Comparison of ENCODE assay signal across 20 cellular contexts in the genomic region with DNA sequence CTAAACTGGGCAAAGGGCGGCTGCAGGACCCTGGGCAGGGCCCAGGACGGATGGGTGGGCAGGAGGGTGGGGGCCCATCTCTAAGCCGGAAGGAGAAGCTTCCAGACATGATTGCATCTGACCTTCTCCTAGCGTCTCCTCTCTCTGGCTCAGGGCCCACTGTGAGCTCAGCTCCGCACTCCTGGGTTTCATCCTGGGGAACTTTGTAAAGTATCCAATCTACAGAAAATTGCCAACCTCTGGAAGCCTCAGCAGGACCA. TPM values are rescaled to one million over a fixed set of nuclear protein-coding genes. Genes with fewer than 3 reads are reported as not detected.
DNase-seq lines count a peak whose midpoint lies in the region; ATAC-seq, FAIRE-seq and TF ChIP-seq lines count a peak whose summit lies in the region.
"Had no signal": no experiment of that assay in that cellular context is flagged by ENCODE, and none has a peak within 500 bp of the region (broad histone marks: within the 10 kb centered on the region; RNA-seq: fewer than 3 reads in every experiment).

No MANE protein-coding gene starts in this region.

- no peaks in the 10 kb centered on the region for H3K9me3 ChIP-seq in kidney (ENCODE audit: control insufficient read depth in 1 of 2, low read length in 2 of 2)
- no peaks in the 10 kb centered on the region for H3K9me3 ChIP-seq in osteoblast (ENCODE audit: low read depth, low read length)
- H3K9me3 ChIP-seq: BLaER1, Caco-2 had no signal

- H3K36me3 ChIP-seq in kidney (ENCODE audit: control insufficient read depth in 1 of 2, insufficient read depth in 2 of 2, low read length in 2 of 2) (no peaks in the 10 kb centered on the region), osteoblast (ENCODE audit: insufficient read depth, low read length) (no peaks in the 10 kb centered on the region)
- H3K36me3 ChIP-seq: BLaER1 had no signal

- no peak overlapping the region for H3K9ac ChIP-seq in kidney (ENCODE audit: low read length in 2 of 2)
- H3K9ac ChIP-seq: BLaER1, GM23248 had no signal

- intact Hi-C loops in left ventricle myocardium superior (cut with micrococcal nuclease) = no loop called here
- intact Hi-C loops in left cardiac atrium (cut with DNase I) = no loop called here
- intact Hi-C loops in kidney (cut with DNase I) = no loop called here

- TF ChIP-seq CTCF in kidney (IDR thresholded peaks at IDR 0.05; ENCODE audit: borderline replicate concordance, extremely low read depth, insufficient read depth) (no peak), osteoblast (IDR thresholded peaks at IDR 0.05; ENCODE audit: extremely low read depth, low read depth, low read length) (no peak), GM10266 (IDR thresholded peaks at IDR 0.05; ENCODE audit: control insufficient read depth, insufficient read depth, low read depth, missing control alignments) (no peak)

- H2AFZ ChIP-seq in osteoblast (ENCODE audit: low read length) = no peak overlapping the region
- H2AFZ ChIP-seq: GM23248 had no signal

- DNase-seq in left ventricle myocardium superior = peak; percentile 30
- no peak for DNase-seq in left cardiac atrium
- DNase-seq in kidney = peak; percentile 57
- peak; percentile 68 for DNase-seq in osteoblast (ENCODE audit: insufficient read length, low spot score, missing footprints)
- DNase-seq in GM10266 (ENCODE audit: extremely low spot score) = no peak
- DNase-seq in NAMALWA (ENCODE audit: low spot score) = no peak
- DNase-seq: Caco-2; CD4-positive, CD25-positive, alpha-beta regulatory T cell; CD8-positive, alpha-beta T cell; DMS153; DND-41; GM23248; H7; HCEC 1CT had no signal

- H3K4me3 ChIP-seq in kidney (ENCODE audit: low read length in 2 of 2) (no peak overlapping the region), osteoblast (ENCODE audit: insufficient read depth, low read length) (no peak overlapping the region)
- H3K4me3 ChIP-seq: BLaER1, GM12878, GM23248 had no signal

- H4K20me1 ChIP-seq in osteoblast (ENCODE audit: insufficient read depth, low read length) = no peaks in the 10 kb centered on the region
- H4K20me1 ChIP-seq: BLaER1 had no signal

- ATAC-seq in left ventricle myocardium superior = no peak
- ATAC-seq in left cardiac atrium = no peak
- ATAC-seq: CD8-positive, alpha-beta T cell; GM12878 had no signal

- H3K4me2 ChIP-seq in osteoblast (ENCODE audit: insufficient read depth, low read length) = no peak overlapping the region
- H3K4me2 ChIP-seq: BLaER1 had no signal

- no peaks in the 10 kb centered on the region for H3K4me1 ChIP-seq in kidney (ENCODE audit: control insufficient read depth in 1 of 2, insufficient read depth in 1 of 2, low read depth in 1 of 2, low read length in 2 of 2)
- no peaks in the 10 kb centered on the region for H3K4me1 ChIP-seq in osteoblast (ENCODE audit: insufficient read depth, low read length)
- H3K4me1 ChIP-seq: BLaER1, Caco-2 had no signal

- H3K79me2 ChIP-seq in osteoblast (ENCODE audit: insufficient read depth, low read length) = no peaks in the 10 kb centered on the region

- FAIRE-seq in kidney (lab: Jason Lieb, UNC) = no peak
- FAIRE-seq: G401.6, GM12878, GM19239, H1 had no signal

- peaks cover 2% of the 10 kb centered on the region for H3K27me3 ChIP-seq in osteoblast (ENCODE audit: insufficient read depth, low read length)
- H3K27me3 ChIP-seq: BLaER1 had no signal

- no peak overlapping the region for H3K27ac ChIP-seq in kidney (ENCODE audit: low read depth in 2 of 2, low read length in 2 of 2)
- no peak overlapping the region for H3K27ac ChIP-seq in osteoblast (ENCODE audit: low read depth, low read length)
- H3K27ac ChIP-seq: BLaER1, C4-2B, GM23248 had no signal

RNA-seq across cellular contexts. Expression of a gene that starts 8.8 kb away (rescaled TPM):
- 8.4 TPM for total RNA-seq in left ventricle myocardium superior
- total RNA-seq in left cardiac atrium = 1 to 10 TPM in 1 of 2 donors, under 1 TPM in 1; 0.84 to 6.1 TPM
- total RNA-seq in kidney = 3.1 TPM
- polyA plus RNA-seq in kidney (ENCODE audit: insufficient read depth, low read depth, low replicate concordance) = 1.1 TPM
- under 0.01 TPM in 2 replicates for total RNA-seq in osteoblast
- total RNA-seq: Caco-2; CD8-positive, alpha-beta T cell; GM12878; GM23248 had no signal
- polyA plus RNA-seq: CD4-positive, CD25-positive, alpha-beta regulatory T cell; GM12878; GM23248 had no signal

Comparison
In these comparisons a context has a peak if more than half of its experiments do, and no peak if none do; other contexts are left out.
1. DNase-seq: peak in left ventricle myocardium superior (single experiment), kidney (single experiment) and osteoblast (single experiment); none in left cardiac atrium (single experiment), GM10266 (single experiment) and NAMALWA (single experiment).